ENCODE assay signal across 27 cellular contexts in genomic region chr12:92312463-92312970, GRCh38.
DNase-seq lines count a peak whose midpoint lies in the region; ATAC-seq and TF ChIP-seq lines count a peak whose summit lies in the region.
"Had no signal": no experiment of that assay in that cellular context is flagged by ENCODE, and none has a peak within 500 bp of the region (broad histone marks: within the 10 kb centered on the region; RNA-seq: fewer than 3 reads in every experiment).

No MANE protein-coding gene starts in this region.

- no peaks in the 10 kb centered on the region for H3K36me3 Mint-ChIP-seq in neural progenitor cell

- ATAC-seq in Right ventricle myocardium inferior (peak; percentile 42), esophagus mucosa (no peak)

- H3K9me3 ChIP-seq in left ventricle myocardium inferior (replicated peaks): no peaks in the 10 kb centered on the region
- no peaks in the 10 kb centered on the region for H3K9me3 ChIP-seq in neural progenitor cell (ENCODE audit: low read depth)
- H3K9me3 ChIP-seq: SK-N-SH had no signal

- H3F3A ChIP-seq in neural progenitor cell (ENCODE audit: low read depth): no peaks in the 10 kb centered on the region

- H3K4me1 ChIP-seq in left ventricle myocardium inferior: no peaks in the 10 kb centered on the region
- no peaks in the 10 kb centered on the region for H3K4me1 ChIP-seq in neural progenitor cell

- no peaks in the 10 kb centered on the region for H3K79me2 ChIP-seq in neural progenitor cell (ENCODE audit: low read depth)

- no peaks in the 10 kb centered on the region for H3K36me3 ChIP-seq in left ventricle myocardium inferior
- no peaks in the 10 kb centered on the region for H3K36me3 ChIP-seq in neural progenitor cell
- H3K36me3 ChIP-seq: BLaER1 treated with 17β-estradiol and CSF1 and Interleukin-3, amounts not matched to agents 10 nM and 100 nM had no signal

- H3K4me2 ChIP-seq in neural progenitor cell: no peak overlapping the region
- H3K4me2 ChIP-seq: BLaER1 treated with 17β-estradiol and CSF1 and Interleukin-3, amounts not matched to agents 10 nM and 100 nM; SK-N-SH had no signal

- intact Hi-C loops in Right ventricle myocardium inferior (cut with DNase I) (no loop called here), left ventricle myocardium inferior (cut with micrococcal nuclease) (no loop called here)

- H4K20me1 ChIP-seq in neural progenitor cell (ENCODE audit: low read depth): no peaks in the 10 kb centered on the region
- H4K20me1 ChIP-seq: BLaER1 treated with 17β-estradiol and CSF1 and Interleukin-3, amounts not matched to agents 10 nM and 100 nM had no signal

- H3K9ac ChIP-seq in neural progenitor cell: no peak overlapping the region
- H3K9ac ChIP-seq: BLaER1 treated with 17β-estradiol and CSF1 and Interleukin-3, amounts not matched to agents 10 nM and 100 nM; SK-N-SH had no signal

- no peak for DNase-seq in Right ventricle myocardium inferior (ENCODE audit: missing footprints)
- no peak for DNase-seq in left ventricle myocardium inferior
- peak; percentile 30 for DNase-seq in GM03348 (ENCODE audit: low spot score)
- peak; percentile 10 for DNase-seq in cerebellum (ENCODE audit: low spot score)
- no peak for DNase-seq in NCI-H1092 treated with DMSO at 0.1 percent for 48 hours (lab: John Stamatoyannopoulos, UW)
- DNase-seq in neural progenitor cell (ENCODE audit: low spot score): no peak
- DNase-seq: 8988T; ACHN; CD4-positive, alpha-beta T cell; DMS53; GF-D8; IMR-90; KG1; NCI-H1048; NCI-H1417 treated with DMSO at 0.1 percent for 48 hours; NCI-H1694 treated with DMSO at 0.1 percent for 48 hours; NCI-H2081 treated with DMSO at 0.1 percent for 48 hours; NCI-H2171; NCI-H226; NCI-H510A treated with DMSO at 0.1 percent for 48 hours; NK-92 treated with Interleukin-12 subunit alpha and Interleukin-12 subunit beta, amount 100 ng/mL, for 24 hours; RPMI8226; SHP77 treated with DMSO at 0.1 percent for 48 hours; SK-N-SH; SW 1271 had no signal

- H3K4me3 Mint-ChIP-seq in neural progenitor cell: no peak overlapping the region
- H3K4me3 Mint-ChIP-seq: CD4-positive, alpha-beta T cell had no signal

- H3K27ac Mint-ChIP-seq in neural progenitor cell: no peak overlapping the region
- H3K27ac Mint-ChIP-seq: CD4-positive, alpha-beta T cell had no signal

- H3K27me3 ChIP-seq in left ventricle myocardium inferior (ENCODE audit: low read depth): no peaks in the 10 kb centered on the region
- no peaks in the 10 kb centered on the region for H3K27me3 ChIP-seq in neural progenitor cell
- H3K27me3 ChIP-seq: BLaER1 treated with 17β-estradiol and CSF1 and Interleukin-3, amounts not matched to agents 10 nM and 100 nM had no signal

- H3K4me3 ChIP-seq in left ventricle myocardium inferior (no peak overlapping the region), neural progenitor cell (no peak overlapping the region)
- H3K4me3 ChIP-seq: BLaER1 treated with 17β-estradiol and CSF1 and Interleukin-3, amounts not matched to agents 10 nM and 100 nM had no signal

- peaks cover 6% of the 10 kb centered on the region for H3K9me3 Mint-ChIP-seq in neural progenitor cell
- H3K9me3 Mint-ChIP-seq: CD4-positive, alpha-beta T cell had no signal

- no peak for TF ChIP-seq CTCF in left ventricle myocardium inferior (IDR thresholded peaks at IDR 0.05; ENCODE audit: borderline replicate concordance)
- no peak for TF ChIP-seq CTCF in neural progenitor cell (IDR thresholded peaks at IDR 0.05)

- H3K27me3 Mint-ChIP-seq in neural progenitor cell (ENCODE audit: insufficient read depth, low read depth): peaks cover 3% of the 10 kb centered on the region
- H3K27me3 Mint-ChIP-seq: CD4-positive, alpha-beta T cell had no signal

- no peaks in the 10 kb centered on the region for H3K4me1 Mint-ChIP-seq in neural progenitor cell

- H3K27ac ChIP-seq in left ventricle myocardium inferior (replicated peaks) (no peak overlapping the region), neural progenitor cell (no peak overlapping the region)
- H3K27ac ChIP-seq: BLaER1 treated with 17β-estradiol and CSF1 and Interleukin-3, amounts not matched to agents 10 nM and 100 nM had no signal

- no peak overlapping the region for H2AFZ ChIP-seq in neural progenitor cell (replicated peaks)

Comparison
In these comparisons a context has a peak if more than half of its experiments do, and no peak if none do; other contexts are left out.
1. DNase-seq: peak in GM03348 (single experiment) and cerebellum (single experiment); none in Right ventricle myocardium inferior (single experiment), left ventricle myocardium inferior (single experiment), NCI-H1092 treated with DMSO at 0.1 percent for 48 hours (single experiment) and neural progenitor cell (single experiment).